ENCODE assay signal across 8 cellular contexts in genomic region chr11:121467965-121468364, GRCh38. TPM values are rescaled to one million over a fixed set of nuclear protein-coding genes. Genes with fewer than 3 reads are reported as not detected.
DNase-seq lines count a peak whose midpoint lies in the region; ATAC-seq and TF ChIP-seq lines count a peak whose summit lies in the region.

No MANE protein-coding gene starts in this region.

- TF ChIP-seq EP300 in sigmoid colon (IDR thresholded peaks at IDR 0.05) = no peak

- peaks cover 96% of the 10 kb centered on the region for H3K4me1 Mint-ChIP-seq in activated naive CD4-positive, alpha-beta T cell treated with anti-CD3 and anti-CD28 coated beads, Interleukin-2, amount 10 ng/mL, durations not matched to agents 7 days and 5 days
- peaks cover 52% of the 10 kb centered on the region for H3K4me1 Mint-ChIP-seq in osteocyte (ENCODE audit: unreplicated experiment)

- peak overlapping the region; percentile 16 for H3K4me3 Mint-ChIP-seq in activated naive CD4-positive, alpha-beta T cell treated with anti-CD3 and anti-CD28 coated beads, Interleukin-2, amount 10 ng/mL, durations not matched to agents 7 days and 5 days
- no peak overlapping the region for H3K4me3 Mint-ChIP-seq in osteocyte (ENCODE audit: unreplicated experiment)

- H3K4me1 ChIP-seq in OCI-LY3 (ENCODE audit: low read length) = peaks cover 53% of the 10 kb centered on the region
- H3K4me1 ChIP-seq in sigmoid colon = peaks cover 0 to 61% (median 52%) of the 10 kb centered on the region in 4 donors

- H2AFZ ChIP-seq in OCI-LY3 (ENCODE audit: low read depth, low read length) = no peak overlapping the region

- TF ChIP-seq POLR2A in sigmoid colon (IDR thresholded peaks at IDR 0.05) = no peak

- DNase-seq in GM10248 (ENCODE audit: extremely low spot score) = peak; percentile 81
- DNase-seq in activated naive CD4-positive, alpha-beta T cell treated with anti-CD3 and anti-CD28 coated beads, Interleukin-2, amount 10 ng/mL, durations not matched to agents 7 days and 5 days = peak; percentile 86
- no peak for DNase-seq in sigmoid colon
- DNase-seq in osteocyte (ENCODE audit: extremely low spot score, unreplicated experiment) = no peak
- no peak for DNase-seq in NCI-H1694 treated with DMSO at 0.1 percent for 48 hours (lab: John Stamatoyannopoulos, UW)
- DNase-seq in GF-D8 (lab: John Stamatoyannopoulos, UW) = no peak

- peaks cover 99% of the 10 kb centered on the region for H3K79me2 ChIP-seq in OCI-LY3 (ENCODE audit: low read length)

- H3K9ac ChIP-seq in OCI-LY3 (ENCODE audit: low read length) = no peak overlapping the region

- no peaks in the 10 kb centered on the region for H3K9me3 ChIP-seq in OCI-LY3 (ENCODE audit: insufficient read depth, low read length)
- H3K9me3 ChIP-seq in sigmoid colon = no peaks in the 10 kb centered on the region

- no peaks in the 10 kb centered on the region for H3K27me3 Mint-ChIP-seq in activated naive CD4-positive, alpha-beta T cell treated with anti-CD3 and anti-CD28 coated beads, Interleukin-2, amount 10 ng/mL, durations not matched to agents 7 days and 5 days
- no peaks in the 10 kb centered on the region for H3K27me3 Mint-ChIP-seq in osteocyte (ENCODE audit: unreplicated experiment)

- peak overlapping the region; percentile 43 for H3K4me2 ChIP-seq in OCI-LY3 (ENCODE audit: low read length)

- peaks cover 51% of the 10 kb centered on the region for H3K36me3 Mint-ChIP-seq in activated naive CD4-positive, alpha-beta T cell treated with anti-CD3 and anti-CD28 coated beads, Interleukin-2, amount 10 ng/mL, durations not matched to agents 7 days and 5 days
- H3K36me3 Mint-ChIP-seq in osteocyte (ENCODE audit: unreplicated experiment) = no peaks in the 10 kb centered on the region

- H3K27me3 ChIP-seq in OCI-LY3 (ENCODE audit: low read depth, low read length) = no peaks in the 10 kb centered on the region
- H3K27me3 ChIP-seq in sigmoid colon = no peaks in the 10 kb centered on the region

- POLR2A ChIA-PET in GM10248 (lab: Yijun Ruan, JAX) = interaction anchor here (1.3 kb wide), 1 partner anchor 24 kb away, joined by 3 read pairs; no protein-coding TSS in a partner anchor

- CTCF ChIA-PET in GM10248 (lab: Yijun Ruan, JAX) = interaction anchor here (0.8 to 14.9 kb wide), 15 partner anchors 13 to 149 kb away, joined by 3 to 122 read pairs (median 3); partner anchors contain the start of genes SORL1 and SORL1-AS1
- CTCF ChIA-PET in activated naive CD4-positive, alpha-beta T cell treated with anti-CD3 and anti-CD28 coated beads, Interleukin-2, amount 10 ng/mL, durations not matched to agents 7 days and 5 days (lab: Charles Lee) = interaction anchor here (1.0 to 8.2 kb wide), 5 partner anchors 11 to 125 kb away, joined by 3 to 63 read pairs (median 4); partner anchors contain the start of genes SORL1 and SORL1-AS1

- 44 to 72% methylated on average over 10 of the region's 10 CpGs for WGBS in sigmoid colon, 2 donors

- peak overlapping the region; percentile 95 for H3K27ac Mint-ChIP-seq in activated naive CD4-positive, alpha-beta T cell treated with anti-CD3 and anti-CD28 coated beads, Interleukin-2, amount 10 ng/mL, durations not matched to agents 7 days and 5 days
- H3K27ac Mint-ChIP-seq in osteocyte (ENCODE audit: unreplicated experiment) = no peak overlapping the region

- H3K27ac ChIP-seq in OCI-LY3 (ENCODE audit: low read length) (no peak overlapping the region), sigmoid colon (peak overlapping the region; percentile 7 to 89 (median 83))

- peak; percentile 59 for ATAC-seq in GM21576 (IDR thresholded peaks at IDR 0.05; ENCODE audit: unreplicated experiment)

- H3K9me3 Mint-ChIP-seq in activated naive CD4-positive, alpha-beta T cell treated with anti-CD3 and anti-CD28 coated beads, Interleukin-2, amount 10 ng/mL, durations not matched to agents 7 days and 5 days = no peaks in the 10 kb centered on the region
- H3K9me3 Mint-ChIP-seq in osteocyte (ENCODE audit: unreplicated experiment) = no peaks in the 10 kb centered on the region

- peaks cover 98% of the 10 kb centered on the region for H4K20me1 ChIP-seq in OCI-LY3 (ENCODE audit: insufficient read depth, low read length)

- TF ChIP-seq CTCF in GM10248 (IDR thresholded peaks at IDR 0.05; ENCODE audit: control extremely low read depth, extremely low read depth, low read depth, missing control alignments) = no peak
- no peak for TF ChIP-seq CTCF in OCI-LY3 (IDR thresholded peaks at IDR 0.05; ENCODE audit: low read depth, low read length)
- TF ChIP-seq CTCF in sigmoid colon (IDR thresholded peaks at IDR 0.05) = no peak
- no peak for TF ChIP-seq CTCF in osteocyte (IDR thresholded peaks at IDR 0.05)

- H3K36me3 ChIP-seq in OCI-LY3 (replicated peaks; ENCODE audit: low read depth, low read length) = peaks cover 53% of the 10 kb centered on the region
- no peaks in the 10 kb centered on the region for H3K36me3 ChIP-seq in sigmoid colon

- intact Hi-C loops in sigmoid colon (cut with DNase I) = loop anchor here (2.0 to 10.0 kb wide), 3 partner anchors 15 to 637 kb away; partner anchors contain the start of genes SC5D, SORL1 and SORL1-AS1

- H3K4me3 ChIP-seq in OCI-LY3 (ENCODE audit: low read length) (no peak overlapping the region), sigmoid colon (no peak overlapping the region)

RNA-seq across cellular contexts. Expression of gene SORL1, which starts 15.9 kb away (rescaled TPM):
- total RNA-seq in sigmoid colon (10 to 100 TPM in 3 of 4 donors, 1 to 10 TPM in 1; 8.1 to 17.1 (median 14.2) TPM), osteocyte (2.1 and 3.1 TPM in 2 replicates)
- 10 to 100 TPM in 1 of 3 donors, 1 to 10 TPM in 2; 3.2 to 19.8 (median 3.6) TPM for polyA plus RNA-seq in sigmoid colon

Comparison
In these comparisons a context has a peak if more than half of its experiments do, and no peak if none do; other contexts are left out.
1. DNase-seq: peak in GM10248 (single experiment) and activated naive CD4-positive, alpha-beta T cell treated with anti-CD3 and anti-CD28 coated beads, Interleukin-2, amount 10 ng/mL, durations not matched to agents 7 days and 5 days (single experiment); none in sigmoid colon (single experiment), osteocyte (single experiment), NCI-H1694 treated with DMSO at 0.1 percent for 48 hours (single experiment) and GF-D8 (single experiment).